ENCODE assay signal across 27 cellular contexts in the genomic region with DNA sequence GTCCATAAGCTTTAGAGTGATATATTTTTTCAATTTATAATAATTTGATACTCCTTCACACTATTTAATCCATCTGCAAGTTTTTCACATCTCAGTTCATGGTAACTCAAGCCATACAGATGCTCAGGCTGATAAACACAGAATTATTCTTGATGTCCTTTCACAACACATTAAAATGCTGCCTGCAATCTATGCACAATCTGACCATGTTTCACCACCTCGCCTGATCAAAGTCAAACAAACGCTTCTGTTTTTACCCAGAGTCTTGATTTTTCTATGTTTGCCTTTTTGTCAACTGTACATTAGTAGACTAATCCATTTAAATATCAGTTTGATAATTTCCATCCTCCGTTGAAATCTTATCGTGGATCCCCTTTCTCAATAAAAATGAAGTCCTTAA.
"Had no signal": no experiment of that assay in that cellular context is flagged by ENCODE, and none has a peak within 500 bp of the region (broad histone marks: within the 10 kb centered on the region; RNA-seq: fewer than 3 reads in every experiment).

No MANE protein-coding gene starts in this region.

- DNase-seq: stimulated activated CD4-positive, alpha-beta T cell treated with anti-CD3 and anti-CD28 coated beads, Interleukin-2, amount 100 ng/mL, for 48 hours; stimulated activated CD4-positive, alpha-beta T cell treated with anti-CD3 and anti-CD28 coated beads, Interleukin-4, amount 100 ng/mL, for 1 hour; stimulated activated CD4-positive, alpha-beta T cell treated with anti-CD3 and anti-CD28 coated beads, Interleukin-4, amount 100 ng/mL, for 24 hours; stimulated activated CD4-positive, alpha-beta T cell treated with anti-CD3 and anti-CD28 coated beads, Interleukin-4, amount 100 ng/mL, for 4 hours; stimulated activated CD8-positive, alpha-beta memory T cell treated with anti-CD3 and anti-CD28 coated beads, Interleukin-4, amount 100 ng/mL, for 48 hours; stimulated activated naive B cell treated with anti-CD40 and anti-IgM and Interleukin-4, amounts not matched to agents 10 μg/mL and 1 μg/mL and 100 μg/mL, for 72 hours; stimulated activated naive CD4-positive, alpha-beta T cell; stimulated activated naive CD4-positive, alpha-beta T cell treated with Interleukin-2 at 50 U/mL for 16 hours; stimulated activated naive CD8-positive, alpha-beta T cell treated with anti-CD3 and anti-CD28 coated beads, Interleukin-15, amount 100 ng/mL, for 72 hours; stimulated activated naive CD8-positive, alpha-beta T cell treated with anti-CD3 and anti-CD28 coated beads, Interleukin-15, Interleukin-2, amounts not matched to agents 100 U/mL and 50 U/mL, for 24 hours; stomach; substantia nigra; testis; thyroid gland; tibial artery; transverse colon; trophoblast cell; upper lobe of left lung; upper lobe of right lung; uterus had no signal

- H3K9me3 ChIP-seq: stomach, suprapubic skin, testis, thoracic aorta, thyroid gland, tibial artery, tibial nerve, transverse colon, upper lobe of left lung, upper lobe of right lung, uterus, vagina had no signal

- H3K27me3 ChIP-seq: stomach, suprapubic skin, testis, thyroid gland, tibial artery, tibial nerve, transverse colon, upper lobe of left lung, upper lobe of right lung, uterus, vagina had no signal

- H3K4me1 ChIP-seq: stomach, suprapubic skin, testis, thyroid gland, tibial artery, tibial nerve, transverse colon, upper lobe of left lung, upper lobe of right lung, uterus, vagina had no signal

- ATAC-seq: stimulated activated effector memory CD8-positive, alpha-beta T cell treated with anti-CD3 and anti-CD28 coated beads, Interleukin-12 subunit alpha, Interleukin-12 subunit beta, amount 100 ng/mL, for 72 hours; stimulated activated memory B cell treated with anti-CD40 and anti-IgM and Interleukin-4, amounts not matched to agents 10 μg/mL and 1 μg/mL and 100 μg/mL, for 72 hours; stimulated activated naive B cell treated with anti-CD40 and anti-IgM and Interleukin-4, amounts not matched to agents 10 μg/mL and 1 μg/mL and 100 μg/mL, for 72 hours; stimulated activated naive CD8-positive, alpha-beta T cell treated with anti-CD3 and anti-CD28 coated beads, Interleukin-15, amount 100 ng/mL, for 72 hours; stimulated activated naive CD8-positive, alpha-beta T cell treated with anti-CD3 and anti-CD28 coated beads, Interleukin-15, Interleukin-2, amounts not matched to agents 100 U/mL and 50 U/mL, for 24 hours; upper lobe of right lung had no signal

- H3K27ac ChIP-seq: stomach, suprapubic skin, testis, thoracic aorta, thyroid gland, tibial artery, tibial nerve, transverse colon, upper lobe of left lung, upper lobe of right lung, uterus, vagina had no signal

- H3K4me3 ChIP-seq: stomach, suprapubic skin, testis, thoracic aorta, thyroid gland, tibial artery, tibial nerve, transverse colon, upper lobe of left lung, upper lobe of right lung, uterus, vagina had no signal

- FAIRE-seq: urothelium cell line had no signal

- H3K36me3 ChIP-seq: stomach, suprapubic skin, thoracic aorta, thyroid gland, tibial artery, tibial nerve, transverse colon, upper lobe of left lung, upper lobe of right lung, uterus, vagina had no signal
